Comparison of ENCODE assay signal across 12 cellular contexts in the genomic region with DNA sequence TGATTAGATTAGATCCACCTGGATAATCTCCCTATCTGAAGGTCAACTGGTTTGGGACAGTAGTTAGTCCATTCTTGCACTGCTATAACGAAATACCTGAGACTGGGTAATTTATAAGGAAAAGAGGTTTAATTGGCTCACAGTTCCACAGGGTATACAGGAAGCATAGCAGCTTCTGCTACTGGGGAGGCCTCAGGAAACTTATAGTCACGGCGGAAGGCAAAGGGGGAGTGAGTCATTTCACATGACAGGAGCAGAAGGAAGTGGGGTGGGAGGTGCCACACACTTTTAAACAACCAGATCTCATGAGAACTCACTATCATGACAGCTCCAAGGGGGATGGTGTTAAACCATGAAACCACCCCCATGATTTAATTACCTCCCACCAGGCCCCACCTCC. TPM values are rescaled to one million over a fixed set of nuclear protein-coding genes. Genes with fewer than 3 reads are reported as not detected.
DNase-seq lines count a peak whose midpoint lies in the region; ATAC-seq and TF ChIP-seq lines count a peak whose summit lies in the region.
"Had no signal": no experiment of that assay in that cellular context is flagged by ENCODE, and none has a peak within 500 bp of the region (broad histone marks: within the 10 kb centered on the region; RNA-seq: fewer than 3 reads in every experiment).

No MANE protein-coding gene starts in this region.

- no peak overlapping the region for H3K27ac ChIP-seq in upper lobe of right lung
- H3K27ac ChIP-seq: C4-2B, heart left ventricle, SJSA1 had no signal

- H3K36me3 ChIP-seq in upper lobe of right lung = no peaks in the 10 kb centered on the region
- H3K36me3 ChIP-seq: SJSA1 had no signal

- no peak overlapping the region for H3K4me3 Mint-ChIP-seq in CD14-positive monocyte
- no peak overlapping the region for H3K4me3 Mint-ChIP-seq in activated T-cell treated with anti-CD3 and anti-CD28 coated beads, Interleukin-2, amount 50 U/mL, for 4 hours
- H3K4me3 Mint-ChIP-seq in immature natural killer cell = peak overlapping the region in 4 of 5 donors; percentile 18 to 46 (median 33)

- H3K27ac Mint-ChIP-seq in CD14-positive monocyte (peak overlapping the region in 3 of 7 donors; percentile 17 to 80 (median 60)), immature natural killer cell (peak overlapping the region; percentile 31 to 86 (median 73))

- H3K9me3 ChIP-seq in upper lobe of right lung = no peaks in the 10 kb centered on the region
- H3K9me3 ChIP-seq: heart left ventricle, SJSA1 had no signal

- no peaks in the 10 kb centered on the region for H3K4me1 ChIP-seq in upper lobe of right lung
- H3K4me1 ChIP-seq: heart left ventricle, SJSA1 had no signal

- H3K4me1 Mint-ChIP-seq in CD14-positive monocyte (peaks cover 7% of the 10 kb centered on the region), immature natural killer cell (peaks cover 28 to 48% of the 10 kb centered on the region in 2 donors)
- peaks cover 10% of the 10 kb centered on the region for H3K4me1 Mint-ChIP-seq in activated T-cell treated with anti-CD3 and anti-CD28 coated beads, Interleukin-2, amount 50 U/mL, for 4 hours (ENCODE audit: low read depth)

- peaks cover 7 to 17% (median 8%) of the 10 kb centered on the region in 7 donors for H3K9me3 Mint-ChIP-seq in CD14-positive monocyte
- peaks cover 3% of the 10 kb centered on the region for H3K9me3 Mint-ChIP-seq in activated T-cell treated with anti-CD3 and anti-CD28 coated beads, Interleukin-2, amount 50 U/mL, for 4 hours
- peaks cover 0 to 5% (median under 1%) of the 10 kb centered on the region in 6 donors for H3K9me3 Mint-ChIP-seq in immature natural killer cell

- DNase-seq in CD14-positive monocyte (ENCODE audit: low spot score) (peak; percentile 77), M059J (ENCODE audit: low read depth) (peak; percentile 38), immature natural killer cell (peak; percentile 21 to 53 (median 39)), upper lobe of right lung (no peak), NCI-H446 (lab: John Stamatoyannopoulos, UW) (no peak)
- peak; percentile 11 for DNase-seq in activated T-cell treated with anti-CD3 and anti-CD28 coated beads, Interleukin-2, amount 50 U/mL, for 4 hours
- DNase-seq: heart left ventricle, NCI-H2029 treated with DMSO at 0.1 percent for 48 hours had no signal

- no peak overlapping the region for H3K4me3 ChIP-seq in upper lobe of right lung
- H3K4me3 ChIP-seq: heart left ventricle, SJSA1 had no signal

- ATAC-seq in activated T-cell treated with anti-CD3 and anti-CD28 coated beads, Interleukin-2, amount 50 U/mL, for 4 hours = peak; percentile 87 to 94
- no peak for ATAC-seq in upper lobe of right lung
- ATAC-seq in GM21423 (IDR thresholded peaks at IDR 0.05; ENCODE audit: unreplicated experiment) = no peak
- ATAC-seq in HG02885 (IDR thresholded peaks at IDR 0.05; ENCODE audit: poor library complexity, unreplicated experiment) = no peak

- no peaks in the 10 kb centered on the region for H3K27me3 ChIP-seq in upper lobe of right lung
- H3K27me3 ChIP-seq: heart left ventricle, SJSA1 had no signal

- TF ChIP-seq CTCF in CD14-positive monocyte (IDR thresholded peaks at IDR 0.05) (no peak), upper lobe of right lung (IDR thresholded peaks at IDR 0.05) (no peak)

- intact Hi-C loops in CD14-positive monocyte (cut with micrococcal nuclease) = no loop called here
- intact Hi-C loops in upper lobe of right lung (cut with DNase I) = no loop called here

- H3K27me3 Mint-ChIP-seq in CD14-positive monocyte (ENCODE audit: low read depth in 3 of 3) (peaks cover 2 to 6% (median 3%) of the 10 kb centered on the region in 3 donors), immature natural killer cell (ENCODE audit: low read depth in 3 of 3) (peaks cover 3 to 12% (median 3%) of the 10 kb centered on the region in 3 donors)
- H3K27me3 Mint-ChIP-seq in activated T-cell treated with anti-CD3 and anti-CD28 coated beads, Interleukin-2, amount 50 U/mL, for 4 hours (ENCODE audit: low read depth) = no peaks in the 10 kb centered on the region

- H3K36me3 Mint-ChIP-seq in CD14-positive monocyte = peaks cover 0 to 3% of the 10 kb centered on the region in 2 donors
- peaks cover under 1% of the 10 kb centered on the region for H3K36me3 Mint-ChIP-seq in activated T-cell treated with anti-CD3 and anti-CD28 coated beads, Interleukin-2, amount 50 U/mL, for 4 hours (ENCODE audit: insufficient read depth)
- H3K36me3 Mint-ChIP-seq in immature natural killer cell = peaks cover under 1 to 9% (median 8%) of the 10 kb centered on the region in 3 donors

RNA-seq across cellular contexts. Expression of a gene that starts 9.9 kb away (rescaled TPM):
- polyA plus RNA-seq in CD14-positive monocyte (1 to 10 TPM in 1 of 2 donors, under 1 TPM in 1; 0.44 to 1.1 TPM), immature natural killer cell (1 to 10 TPM; 1.6 to 5.5 (median 2.3) TPM)
- total RNA-seq in M059J (2014; rRNA removed; shearing (Covaris generic)) = 21.6 and 29.2 TPM in 2 replicates
- 10 to 100 TPM; 11.8 to 13.7 (median 13.5) TPM for total RNA-seq in activated T-cell treated with anti-CD3 and anti-CD28 coated beads, Interleukin-2, amount 50 U/mL, for 4 hours
- 2.9 TPM for total RNA-seq in upper lobe of right lung

RNA-seq across cellular contexts. Expression of a gene that starts 55.1 kb away (rescaled TPM):
- polyA plus RNA-seq in CD14-positive monocyte (not detected), immature natural killer cell (not detected)
- total RNA-seq in M059J (2014; rRNA removed; shearing (Covaris generic)) = 0.49 and 1.6 TPM in 2 replicates
- total RNA-seq in activated T-cell treated with anti-CD3 and anti-CD28 coated beads, Interleukin-2, amount 50 U/mL, for 4 hours = under 1 TPM; 0.05 to 0.23 (median 0.18) TPM
- total RNA-seq in upper lobe of right lung = 1.2 TPM
- total RNA-seq: SJSA1 had no signal

Comparison
In these comparisons a context has a peak if more than half of its experiments do, and no peak if none do; other contexts are left out.
1. DNase-seq: peak in CD14-positive monocyte (single experiment), M059J (single experiment), activated T-cell treated with anti-CD3 and anti-CD28 coated beads, Interleukin-2, amount 50 U/mL, for 4 hours (single experiment) and immature natural killer cell (3 of 3); none in upper lobe of right lung (single experiment) and NCI-H446 (0 of 2).
2. H3K4me3 Mint-ChIP-seq: peak in immature natural killer cell (4 of 5); none in CD14-positive monocyte (0 of 2) and activated T-cell treated with anti-CD3 and anti-CD28 coated beads, Interleukin-2, amount 50 U/mL, for 4 hours (single experiment).
3. ATAC-seq: peak in activated T-cell treated with anti-CD3 and anti-CD28 coated beads, Interleukin-2, amount 50 U/mL, for 4 hours (2 of 2); none in upper lobe of right lung (single experiment), GM21423 (single experiment) and HG02885 (single experiment).